Comparison of ENCODE assay signal across 20 cellular contexts in genomic region chr19:44570603-44570983, GRCh38. TPM values are rescaled to one million over a fixed set of nuclear protein-coding genes. Genes with fewer than 3 reads are reported as not detected.
"Had no signal": no experiment of that assay in that cellular context is flagged by ENCODE, and none has a peak within 500 bp of the region (broad histone marks: within the 10 kb centered on the region; RNA-seq: fewer than 3 reads in every experiment).

No MANE protein-coding gene starts in this region.

- H3K36me3 Mint-ChIP-seq: activated CD4-positive, alpha-beta memory T cell treated with anti-CD3 and anti-CD28 coated beads for 36 hours; activated naive CD4-positive, alpha-beta T cell treated with anti-CD3 and anti-CD28 coated beads, Interleukin-2, amount 50 U/mL, for 72 hours; T-cell; WTC11 had no signal

- H3K27ac ChIP-seq: adrenal gland, body of pancreas, breast epithelium, SJCRH30, SK-N-MC had no signal

- H3K36me3 ChIP-seq: adrenal gland, breast epithelium, MG63, SJCRH30 had no signal

- DNase-seq: cerebellar nuclear complex, NCI-H1436 treated with DMSO at 0.1 percent for 48 hours had no signal

- H3K9me3 ChIP-seq: adrenal gland, body of pancreas, breast epithelium, MG63, SJCRH30 had no signal

- H3K27ac Mint-ChIP-seq: activated CD4-positive, alpha-beta memory T cell treated with anti-CD3 and anti-CD28 coated beads for 36 hours; activated CD4-positive, alpha-beta T cell treated with anti-CD3 and anti-CD28 coated beads for 36 hours; activated naive CD4-positive, alpha-beta T cell treated with anti-CD3 and anti-CD28 coated beads for 36 hours; activated naive CD4-positive, alpha-beta T cell treated with anti-CD3 and anti-CD28 coated beads, Interleukin-2, amount 50 U/mL, for 72 hours; activated T-helper 1 cell treated with anti-CD3 and anti-CD28 coated beads, Interleukin-12 subunit alpha, Interleukin-12 subunit beta, Interleukin-2, Interleukin-4 antibody, amounts not matched to agents 30 ng/mL and 10 ng/mL and 1 ng/mL, durations not matched to agents 14 hours and 24 hours and 36 hours; T-cell; T-helper 17 cell; WTC11 had no signal

- H3K9me3 Mint-ChIP-seq: activated CD4-positive, alpha-beta memory T cell treated with anti-CD3 and anti-CD28 coated beads for 36 hours; activated naive CD4-positive, alpha-beta T cell treated with anti-CD3 and anti-CD28 coated beads for 36 hours; activated naive CD4-positive, alpha-beta T cell treated with anti-CD3 and anti-CD28 coated beads, Interleukin-2, amount 50 U/mL, for 72 hours; activated T-helper 1 cell treated with anti-CD3 and anti-CD28 coated beads, Interleukin-12 subunit alpha, Interleukin-12 subunit beta, Interleukin-2, Interleukin-4 antibody, amounts not matched to agents 30 ng/mL and 10 ng/mL and 1 ng/mL, durations not matched to agents 14 hours and 24 hours and 36 hours; WTC11 had no signal

- FAIRE-seq: astrocyte had no signal

- H3K4me3 ChIP-seq: adrenal gland, body of pancreas, breast epithelium, MG63, SJCRH30, SK-N-MC had no signal

- H3K4me1 Mint-ChIP-seq: activated CD4-positive, alpha-beta T cell treated with anti-CD3 and anti-CD28 coated beads for 36 hours; T-helper 17 cell had no signal

- H3K27me3 ChIP-seq: adrenal gland, SJCRH30 had no signal

- H3K4me1 ChIP-seq: body of pancreas, breast epithelium, SJCRH30 had no signal

- ATAC-seq: activated CD4-positive, CD25-positive, alpha-beta regulatory T cell treated with anti-CD3 and anti-CD28 coated beads, Interleukin-2, amount 50 U/mL, for 24 hours; T-cell; T-helper 17 cell had no signal

- H3K4me3 Mint-ChIP-seq: activated CD4-positive, alpha-beta memory T cell treated with anti-CD3 and anti-CD28 coated beads for 36 hours; activated CD4-positive, alpha-beta T cell treated with anti-CD3 and anti-CD28 coated beads for 36 hours; activated naive CD4-positive, alpha-beta T cell treated with anti-CD3 and anti-CD28 coated beads for 36 hours; activated T-cell treated with anti-CD3 and anti-CD28 coated beads, Interleukin-2, amount 50 U/mL, for 4 hours; activated T-helper 1 cell treated with anti-CD3 and anti-CD28 coated beads, Interleukin-12 subunit alpha, Interleukin-12 subunit beta, Interleukin-2, Interleukin-4 antibody, amounts not matched to agents 30 ng/mL and 10 ng/mL and 1 ng/mL, durations not matched to agents 14 hours and 24 hours and 36 hours; T-cell; T-helper 17 cell; WTC11 had no signal

RNA-seq across cellular contexts. Expression of gene CEACAM20, which starts 41.1 kb away (rescaled TPM):
- total RNA-seq: activated CD4-positive, alpha-beta memory T cell treated with anti-CD3 and anti-CD28 coated beads for 36 hours; activated CD4-positive, alpha-beta T cell treated with anti-CD3 and anti-CD28 coated beads for 36 hours; activated naive CD4-positive, alpha-beta T cell treated with anti-CD3 and anti-CD28 coated beads for 36 hours; activated naive CD4-positive, alpha-beta T cell treated with anti-CD3 and anti-CD28 coated beads, Interleukin-2, amount 50 U/mL, for 72 hours; activated T-cell treated with anti-CD3 and anti-CD28 coated beads, Interleukin-2, amount 50 U/mL, for 4 hours; activated T-helper 1 cell treated with anti-CD3 and anti-CD28 coated beads, Interleukin-12 subunit alpha, Interleukin-12 subunit beta, Interleukin-2, Interleukin-4 antibody, amounts not matched to agents 30 ng/mL and 10 ng/mL and 1 ng/mL, durations not matched to agents 14 hours and 24 hours and 36 hours; astrocyte; body of pancreas; RPMI7951; SJCRH30; T-cell; T-helper 17 cell; WTC11 had no signal

RNA-seq across cellular contexts. Expression of gene IGSF23, which starts 42.8 kb away (rescaled TPM):
- total RNA-seq: activated CD4-positive, alpha-beta memory T cell treated with anti-CD3 and anti-CD28 coated beads for 36 hours; activated CD4-positive, alpha-beta T cell treated with anti-CD3 and anti-CD28 coated beads for 36 hours; activated naive CD4-positive, alpha-beta T cell treated with anti-CD3 and anti-CD28 coated beads for 36 hours; activated naive CD4-positive, alpha-beta T cell treated with anti-CD3 and anti-CD28 coated beads, Interleukin-2, amount 50 U/mL, for 72 hours; activated T-cell treated with anti-CD3 and anti-CD28 coated beads, Interleukin-2, amount 50 U/mL, for 4 hours; activated T-helper 1 cell treated with anti-CD3 and anti-CD28 coated beads, Interleukin-12 subunit alpha, Interleukin-12 subunit beta, Interleukin-2, Interleukin-4 antibody, amounts not matched to agents 30 ng/mL and 10 ng/mL and 1 ng/mL, durations not matched to agents 14 hours and 24 hours and 36 hours; adrenal gland; astrocyte; breast epithelium; RPMI7951; SJCRH30; T-cell; T-helper 17 cell; WTC11 had no signal
- polyA plus RNA-seq: adrenal gland had no signal
